In the genomic region with DNA sequence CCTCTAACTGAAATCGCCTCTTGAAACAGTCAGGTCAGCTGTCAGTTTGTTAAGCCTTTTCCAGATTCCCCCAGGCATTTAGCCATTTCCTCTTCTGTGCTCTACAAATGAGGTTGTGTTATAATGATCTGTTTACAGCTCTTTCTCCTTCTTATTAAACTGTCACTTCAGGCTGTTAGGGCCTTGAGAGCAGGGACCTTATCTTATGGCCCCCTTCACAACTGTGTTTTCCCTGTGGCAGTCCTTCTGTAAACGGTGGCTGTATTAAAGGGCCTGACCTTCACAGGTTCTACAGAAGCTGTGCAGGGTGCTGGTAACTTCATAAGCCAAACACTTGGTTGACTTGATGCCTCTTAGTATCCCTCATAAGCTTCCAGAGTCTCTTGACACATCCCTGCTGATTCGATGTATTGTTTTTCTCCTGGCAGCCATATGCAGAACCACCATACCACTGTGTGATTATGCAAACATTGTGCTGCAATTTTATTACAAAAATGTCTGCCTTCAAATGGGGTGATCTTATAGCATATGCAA, we compare ENCODE assay signal across 9 cellular contexts.
DNase-seq lines count a peak whose midpoint lies in the region; ATAC-seq lines count a peak whose summit lies in the region.
"Had no signal": no experiment of that assay in that cellular context is flagged by ENCODE, and none has a peak within 500 bp of the region (broad histone marks: within the 10 kb centered on the region; RNA-seq: fewer than 3 reads in every experiment).

No MANE protein-coding gene starts in this region.

- peaks cover 9% of the 10 kb centered on the region for H3K4me1 ChIP-seq in BLaER1
- H3K4me1 ChIP-seq in mesendoderm (ENCODE audit: control insufficient read depth, low read depth, low read length), result peaks cover 4% of the 10 kb centered on the region

- H3K4me2 ChIP-seq in BLaER1 (peak overlapping the region; percentile 32), mesendoderm (ENCODE audit: low read length) (no peak overlapping the region)

- H3K9ac ChIP-seq in BLaER1 (no peak overlapping the region), mesendoderm (ENCODE audit: low read length) (no peak overlapping the region)

- no peak for ATAC-seq in HG03439 (IDR thresholded peaks at IDR 0.05; ENCODE audit: unreplicated experiment)
- no peak for ATAC-seq in GM21786 (IDR thresholded peaks at IDR 0.05; ENCODE audit: unreplicated experiment)

- no peaks in the 10 kb centered on the region for H3K79me1 ChIP-seq in mesendoderm (ENCODE audit: low read length)

- H3K56ac ChIP-seq in mesendoderm (ENCODE audit: low read length), result no peak overlapping the region

- no peak overlapping the region for H3K4ac ChIP-seq in mesendoderm (ENCODE audit: low read depth, low read length)

- no peak overlapping the region for H4K8ac ChIP-seq in mesendoderm (ENCODE audit: low read depth, low read length)

- H3K79me2 ChIP-seq in mesendoderm (ENCODE audit: control insufficient read depth, insufficient read depth, low read length), result no peaks in the 10 kb centered on the region

- H2BK120ac ChIP-seq in mesendoderm (ENCODE audit: low read depth, low read length), result no peak overlapping the region

- H3K4me3 Mint-ChIP-seq in dendritic cell treated with granulocyte-macrophage colony-stimulating factor and Interleukin-4, amounts not matched to agents 40 ng/mL and 50 ng/mL, for 4 days, result no peak overlapping the region

- intact Hi-C loops in dendritic cell treated with granulocyte-macrophage colony-stimulating factor and Interleukin-4, amounts not matched to agents 40 ng/mL and 50 ng/mL, for 4 days (cut with micrococcal nuclease), result no loop called here
- intact Hi-C loops in posterior cingulate gyrus (cut with DNase I), result no loop called here

- no peak overlapping the region for H2AK5ac ChIP-seq in mesendoderm (ENCODE audit: low read length)

- H3K23ac ChIP-seq in mesendoderm (ENCODE audit: low read length), result no peak overlapping the region

- H3K9me3 ChIP-seq in BLaER1, result peaks cover 17% of the 10 kb centered on the region

- peak overlapping the region; percentile 82 for H3K27ac Mint-ChIP-seq in dendritic cell treated with granulocyte-macrophage colony-stimulating factor and Interleukin-4, amounts not matched to agents 40 ng/mL and 50 ng/mL, for 4 days

- no peak overlapping the region for H2BK15ac ChIP-seq in mesendoderm (replicated peaks; ENCODE audit: low read depth)

- DNase-seq in NCI-H1417 treated with DMSO at 0.1 percent for 48 hours (lab: John Stamatoyannopoulos, UW) (peak; percentile 46), mesendoderm (peak; percentile 51), posterior cingulate gyrus (no peak), DMS153 treated with DMSO at 0.1 percent for 48 hours (lab: John Stamatoyannopoulos, UW; ENCODE audit: unreplicated experiment) (no peak)
- DNase-seq: cerebellar nuclear complex had no signal

- H2BK5ac ChIP-seq in mesendoderm (ENCODE audit: low read length), result no peak overlapping the region

- H3K18ac ChIP-seq in mesendoderm (ENCODE audit: low read length), result no peak overlapping the region

- H3K36me3 Mint-ChIP-seq in dendritic cell treated with granulocyte-macrophage colony-stimulating factor and Interleukin-4, amounts not matched to agents 40 ng/mL and 50 ng/mL, for 4 days (ENCODE audit: low read depth), result peaks cover 9% of the 10 kb centered on the region

- no peaks in the 10 kb centered on the region for H3K27me3 ChIP-seq in BLaER1
- no peaks in the 10 kb centered on the region for H3K27me3 ChIP-seq in mesendoderm (ENCODE audit: insufficient read depth, low read length, poor library complexity)

- H4K20me1 ChIP-seq in BLaER1, result 0 out of 2 replicates have a peak, but pooled peaks cover 5% of the 10 kb centered on the region

- peaks cover 6% of the 10 kb centered on the region for H3K9me3 Mint-ChIP-seq in dendritic cell treated with granulocyte-macrophage colony-stimulating factor and Interleukin-4, amounts not matched to agents 40 ng/mL and 50 ng/mL, for 4 days

- H3K27me3 Mint-ChIP-seq in dendritic cell treated with granulocyte-macrophage colony-stimulating factor and Interleukin-4, amounts not matched to agents 40 ng/mL and 50 ng/mL, for 4 days, result no peaks in the 10 kb centered on the region

- H3K27ac ChIP-seq in BLaER1 (no peak overlapping the region), mesendoderm (ENCODE audit: low read depth, low read length) (no peak overlapping the region)

- peaks cover 16% of the 10 kb centered on the region for H3K36me3 ChIP-seq in BLaER1
- H3K36me3 ChIP-seq in mesendoderm (ENCODE audit: control insufficient read depth, insufficient read depth, low read length), result no peaks in the 10 kb centered on the region

- H4K5ac ChIP-seq in mesendoderm (ENCODE audit: low read length), result no peak overlapping the region

- WGBS in mesendoderm (ENCODE audit: extremely low coverage, insufficient coverage, low lambda C conversion rate), result no CpG with 5 or more reads among the region's 3 CpGs

- no peak overlapping the region for H3K4me3 ChIP-seq in BLaER1
- no peak overlapping the region for H3K4me3 ChIP-seq in mesendoderm (ENCODE audit: low read length)

- H3K4me1 Mint-ChIP-seq in dendritic cell treated with granulocyte-macrophage colony-stimulating factor and Interleukin-4, amounts not matched to agents 40 ng/mL and 50 ng/mL, for 4 days (ENCODE audit: low read depth), result peaks cover 51% of the 10 kb centered on the region

Comparison
In these comparisons a context has a peak if more than half of its experiments do, and no peak if none do; other contexts are left out.
1. DNase-seq: peak in NCI-H1417 treated with DMSO at 0.1 percent for 48 hours (single experiment) and mesendoderm (single experiment); none in posterior cingulate gyrus (0 of 10) and DMS153 treated with DMSO at 0.1 percent for 48 hours (single experiment).